ENCODE assay signal across 9 cellular contexts in genomic region chr1:151158751-151159251, GRCh38. TPM values are rescaled to one million over a fixed set of nuclear protein-coding genes. Genes with fewer than 3 reads are reported as not detected.
A peak's percentile ranks its signal among the peaks of the same experiment; 100 is the strongest.
DNase-seq lines count a peak whose midpoint lies in the region; TF ChIP-seq lines count a peak whose summit lies in the region.
"Had no signal": no experiment of that assay in that cellular context is flagged by ENCODE, and none has a peak within 500 bp of the region (broad histone marks: within the 10 kb centered on the region; RNA-seq: fewer than 3 reads in every experiment).

No MANE protein-coding gene starts in this region.

- no peaks in the 10 kb centered on the region for H3K27me3 ChIP-seq in WERI-Rb-1 (ENCODE audit: insufficient read depth, low read depth, severe bottlenecking)
- H3K27me3 ChIP-seq: testis had no signal

- DNase-seq in activated T-cell treated with anti-CD3 and anti-CD28 coated beads, Interleukin-2, amount 50 U/mL, for 1 hour, result peak; percentile 32
- DNase-seq in activated T-cell treated with anti-CD3 and anti-CD28 coated beads for 4 hours (no peak), WERI-Rb-1 (no peak), endothelial cell (ENCODE audit: low spot score) (no peak), COR-L47 (lab: John Stamatoyannopoulos, UW) (no peak), SW 1271 (lab: John Stamatoyannopoulos, UW) (no peak), NCI-H187 (lab: John Stamatoyannopoulos, UW) (no peak)
- DNase-seq: testis had no signal

- no peaks in the 10 kb centered on the region for H3K9me3 Mint-ChIP-seq in endothelial cell (ENCODE audit: unreplicated experiment)
- no peaks in the 10 kb centered on the region for H3K9me3 Mint-ChIP-seq in stimulated activated naive CD8-positive, alpha-beta T cell treated with anti-CD3 and anti-CD28 coated beads, Interleukin-15, Interleukin-2, amounts not matched to agents 100 ng/mL and 50 ng/mL, for 24 hours

- peak overlapping the region; percentile 62 for H3K4me3 Mint-ChIP-seq in endothelial cell (ENCODE audit: unreplicated experiment)
- peak overlapping the region; percentile 94 for H3K4me3 Mint-ChIP-seq in stimulated activated naive CD8-positive, alpha-beta T cell treated with anti-CD3 and anti-CD28 coated beads, Interleukin-15, Interleukin-2, amounts not matched to agents 100 ng/mL and 50 ng/mL, for 24 hours

- H3K9me3 ChIP-seq in WERI-Rb-1 (ENCODE audit: severe bottlenecking), result no peaks in the 10 kb centered on the region
- H3K9me3 ChIP-seq: testis had no signal

- peak overlapping the region; percentile 78 for H3K27ac Mint-ChIP-seq in endothelial cell (ENCODE audit: unreplicated experiment)
- H3K27ac Mint-ChIP-seq in stimulated activated naive CD8-positive, alpha-beta T cell treated with anti-CD3 and anti-CD28 coated beads, Interleukin-15, Interleukin-2, amounts not matched to agents 100 ng/mL and 50 ng/mL, for 24 hours, result peak overlapping the region; percentile 96

- TF ChIP-seq CTCF in WERI-Rb-1 (IDR thresholded peaks at IDR 0.05; ENCODE audit: low read depth, low read length), result 0 out of 2 replicates have a peak, but pooled peaks have one; percentile 5
- no peak for TF ChIP-seq CTCF in endothelial cell (IDR thresholded peaks at IDR 0.05; ENCODE audit: unreplicated experiment)

- peaks cover 49% of the 10 kb centered on the region for H3K36me3 ChIP-seq in WERI-Rb-1

- no peak overlapping the region for H3K27ac ChIP-seq in WERI-Rb-1
- H3K27ac ChIP-seq: testis had no signal

- H3K4me3 ChIP-seq in WERI-Rb-1 (ENCODE audit: low read depth, low read length), result no peak overlapping the region
- H3K4me3 ChIP-seq: testis had no signal

- H3K27me3 Mint-ChIP-seq in endothelial cell (ENCODE audit: unreplicated experiment), result peaks cover 11% of the 10 kb centered on the region
- H3K27me3 Mint-ChIP-seq in stimulated activated naive CD8-positive, alpha-beta T cell treated with anti-CD3 and anti-CD28 coated beads, Interleukin-15, Interleukin-2, amounts not matched to agents 100 ng/mL and 50 ng/mL, for 24 hours, result no peaks in the 10 kb centered on the region

- peaks cover 31% of the 10 kb centered on the region for H3K4me1 Mint-ChIP-seq in endothelial cell (ENCODE audit: unreplicated experiment)
- peaks cover 63% of the 10 kb centered on the region for H3K4me1 Mint-ChIP-seq in stimulated activated naive CD8-positive, alpha-beta T cell treated with anti-CD3 and anti-CD28 coated beads, Interleukin-15, Interleukin-2, amounts not matched to agents 100 ng/mL and 50 ng/mL, for 24 hours (ENCODE audit: low read depth)

- H3K36me3 Mint-ChIP-seq in endothelial cell (ENCODE audit: low read depth, unreplicated experiment), result peaks cover 25% of the 10 kb centered on the region
- peaks cover 59% of the 10 kb centered on the region for H3K36me3 Mint-ChIP-seq in stimulated activated naive CD8-positive, alpha-beta T cell treated with anti-CD3 and anti-CD28 coated beads, Interleukin-15, Interleukin-2, amounts not matched to agents 100 ng/mL and 50 ng/mL, for 24 hours (ENCODE audit: low read depth)

RNA-seq across cellular contexts. Expression of gene TNFAIP8L2, which starts 2.4 kb away (rescaled TPM):
- 1.6 TPM for total RNA-seq in endothelial cell (ENCODE audit: unreplicated experiment)

RNA-seq across cellular contexts. Expression of gene LYSMD1, which starts 6.9 kb away (rescaled TPM):
- total RNA-seq in endothelial cell (ENCODE audit: unreplicated experiment), result 7.5 TPM

RNA-seq across cellular contexts. Expression of gene SCNM1, which starts 7.1 kb away (rescaled TPM):
- 48.3 TPM for total RNA-seq in endothelial cell (ENCODE audit: unreplicated experiment)

RNA-seq across cellular contexts. Expression of gene SEMA6C, which starts 12.4 kb away (rescaled TPM):
- 214 TPM for total RNA-seq in endothelial cell (ENCODE audit: unreplicated experiment)

RNA-seq across cellular contexts. Expression of gene TMOD4, which starts 17.0 kb away (rescaled TPM):
- 1.1 TPM for total RNA-seq in endothelial cell (ENCODE audit: unreplicated experiment)
- total RNA-seq: testis had no signal
